Comparison of ENCODE assay signal across 8 cellular contexts in the genomic region with DNA sequence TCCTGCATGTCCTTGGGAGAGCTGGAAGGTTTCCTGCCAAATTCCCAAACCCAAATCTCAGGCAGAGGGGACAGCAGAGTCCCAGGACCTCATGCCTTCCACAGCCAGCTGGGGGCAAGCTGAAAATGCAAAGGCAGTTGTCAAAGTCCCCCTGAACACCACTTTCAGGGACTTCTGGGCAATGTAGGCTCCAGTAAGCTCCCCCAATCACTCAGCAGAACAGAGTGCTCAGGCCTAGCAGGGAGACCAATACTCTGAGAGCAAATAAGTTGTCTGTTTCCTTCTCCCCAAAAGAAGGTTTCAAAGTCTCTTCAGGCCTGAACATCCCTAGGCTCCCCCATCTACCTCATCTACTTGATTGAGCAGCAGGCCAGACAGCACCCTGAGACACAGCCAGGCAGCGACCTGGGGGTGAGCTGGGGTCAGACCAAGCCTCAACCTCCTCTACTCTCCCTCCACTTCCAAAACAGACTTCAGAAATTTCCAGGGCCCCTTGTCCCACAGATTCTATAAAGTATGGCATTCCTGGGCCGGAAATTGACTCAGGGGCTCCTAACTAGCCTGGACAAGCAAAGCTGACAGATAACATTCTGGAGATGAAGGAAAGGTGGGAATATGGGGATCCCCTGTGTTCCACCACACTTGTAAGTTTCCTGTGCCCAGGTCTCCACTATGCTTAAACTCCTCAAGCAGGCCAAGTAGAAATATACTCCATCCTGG. TPM values are rescaled to one million over a fixed set of nuclear protein-coding genes. Genes with fewer than 3 reads are reported as not detected.
DNase-seq lines count a peak whose midpoint lies in the region; TF ChIP-seq lines count a peak whose summit lies in the region.

No MANE protein-coding gene starts in this region.

- H3K4me1 ChIP-seq in adrenal gland (replicated peaks in 1 of 2), result peaks cover 27 to 66% of the 10 kb centered on the region in 2 donors

- TF ChIP-seq CTCF in adrenal gland (IDR thresholded peaks at IDR 0.05), result no peak

- WGBS in adrenal gland, 4 donors, result 64 to 83% (median 68%) methylated on average over 1 to 2 of the region's 2 CpGs

- H3K27ac ChIP-seq in adrenal gland (peak overlapping the region in 4 of 5 donors; percentile 11 to 91 (median 81)), temporal lobe (ENCODE audit: low read depth, low read length) (peak overlapping the region; percentile 40)

- peak overlapping the region in 1 of 4 donors; percentile 78 for H3K4me3 ChIP-seq in adrenal gland

- H3K9me3 ChIP-seq in adrenal gland (replicated peaks in 1 of 3), result no peaks in the 10 kb centered on the region

- no peaks in the 10 kb centered on the region for H3K9me3 Mint-ChIP-seq in T-helper 1 cell treated with Interleukin-12 subunit alpha and Interleukin-12 subunit beta and Interleukin-4 antibody, amounts not matched to agents 30 μg/mL and 1 μg/mL, for 36 hours

- H3K36me3 ChIP-seq in adrenal gland (replicated peaks in 1 of 2), result no peaks in the 10 kb centered on the region

- H3K27me3 Mint-ChIP-seq in T-helper 1 cell treated with Interleukin-12 subunit alpha and Interleukin-12 subunit beta and Interleukin-4 antibody, amounts not matched to agents 30 μg/mL and 1 μg/mL, for 36 hours (ENCODE audit: low read depth), result no peaks in the 10 kb centered on the region

- peaks cover 63% of the 10 kb centered on the region for H3K4me1 Mint-ChIP-seq in T-helper 1 cell treated with Interleukin-12 subunit alpha and Interleukin-12 subunit beta and Interleukin-4 antibody, amounts not matched to agents 30 μg/mL and 1 μg/mL, for 36 hours (ENCODE audit: low read depth)

- intact Hi-C loops in adrenal gland (cut with DNase I), result loop anchor here in 1 of 2 donors (5.0 kb wide), 1 partner anchor 36 kb away; no protein-coding TSS in a partner anchor

- DNase-seq in T-helper 1 cell, result no peak
- DNase-seq in adrenal gland, result no peak
- DNase-seq in islet precursor cell, result peak; percentile 50
- no peak for DNase-seq in occipital lobe (lab: John Stamatoyannopoulos, UW)
- no peak for DNase-seq in GDM1 (lab: John Stamatoyannopoulos, UW)
- no peak for DNase-seq in nucleus accumbens (lab: John Stamatoyannopoulos, UW)

- no peaks in the 10 kb centered on the region for H3K27me3 ChIP-seq in adrenal gland

- no peaks in the 10 kb centered on the region for H3K36me3 Mint-ChIP-seq in T-helper 1 cell treated with Interleukin-12 subunit alpha and Interleukin-12 subunit beta and Interleukin-4 antibody, amounts not matched to agents 30 μg/mL and 1 μg/mL, for 36 hours (ENCODE audit: low read depth)

- H3K4me3 Mint-ChIP-seq in T-helper 1 cell treated with Interleukin-12 subunit alpha and Interleukin-12 subunit beta and Interleukin-4 antibody, amounts not matched to agents 30 μg/mL and 1 μg/mL, for 36 hours, result peak overlapping the region; percentile 91

- peak in 1 of 2 donors; percentile 9 for TF ChIP-seq POLR2A in adrenal gland (IDR thresholded peaks at IDR 0.05)

- peak overlapping the region; percentile 91 for H3K27ac Mint-ChIP-seq in T-helper 1 cell treated with Interleukin-12 subunit alpha and Interleukin-12 subunit beta and Interleukin-4 antibody, amounts not matched to agents 30 μg/mL and 1 μg/mL, for 36 hours

RNA-seq across cellular contexts. Expression of gene SLC9A1, which starts 1.9 kb away (rescaled TPM):
- total RNA-seq in adrenal gland, result 10 to 100 TPM; 12.6 to 44.0 (median 28.4) TPM
- 10 to 100 TPM; 16.3 to 49.0 (median 30.0) TPM for polyA plus RNA-seq in adrenal gland
- total RNA-seq in temporal lobe, result 2.5 TPM
- 1.9 TPM for total RNA-seq in occipital lobe
